ENCODE assay signal across 20 cellular contexts in the genomic region with DNA sequence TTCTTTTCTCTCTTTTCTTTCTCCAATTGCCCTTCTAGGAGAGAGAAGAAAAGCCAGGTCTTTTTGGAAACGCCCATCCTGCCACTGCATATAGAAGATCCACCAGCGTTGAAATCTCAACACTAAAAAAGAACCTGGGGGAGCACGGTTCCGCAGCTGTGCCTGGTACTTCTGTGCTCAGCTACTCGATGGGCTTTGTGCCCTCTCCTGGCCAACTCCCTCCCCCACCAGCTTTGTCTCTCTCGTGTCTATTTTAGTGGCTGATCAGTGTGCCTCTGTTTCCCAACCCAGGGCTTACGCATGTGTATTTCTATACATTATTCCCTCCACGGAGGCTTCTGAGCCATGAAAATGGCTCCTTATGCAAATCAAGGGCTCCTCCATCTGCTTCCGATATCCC.
DNase-seq lines count a peak whose midpoint lies in the region; ATAC-seq and TF ChIP-seq lines count a peak whose summit lies in the region.
"Had no signal": no experiment of that assay in that cellular context is flagged by ENCODE, and none has a peak within 500 bp of the region (broad histone marks: within the 10 kb centered on the region; RNA-seq: fewer than 3 reads in every experiment).

No MANE protein-coding gene starts in this region.

- H3K23ac ChIP-seq in neuronal stem cell (ENCODE audit: low read depth, low read length, poor library complexity), result no peak overlapping the region

- H2AFZ ChIP-seq in neuronal stem cell (ENCODE audit: low read length), result no peak overlapping the region

- H3K4ac ChIP-seq in neuronal stem cell (ENCODE audit: low read length), result no peak overlapping the region

- H3K36me3 ChIP-seq in right atrium auricular region, result no peaks in the 10 kb centered on the region
- H3K36me3 ChIP-seq in neuronal stem cell (replicated peaks in 1 of 2; ENCODE audit: control insufficient read depth in 2 of 2, insufficient read depth in 2 of 2, low read length in 2 of 2), result no peaks in the 10 kb centered on the region
- H3K36me3 ChIP-seq: BLaER1 treated with 17β-estradiol and CSF1 and Interleukin-3, amounts not matched to agents 10 nM and 100 nM had no signal

- H3K27me3 ChIP-seq in right atrium auricular region (no peaks in the 10 kb centered on the region), neuronal stem cell (ENCODE audit: control insufficient read depth in 3 of 3, insufficient read depth in 3 of 3, low read depth in 1 of 3, low read length in 3 of 3) (peaks cover 0 to 55% (median 0%) of the 10 kb centered on the region in 3 experiments)

- no peak overlapping the region for H2BK5ac ChIP-seq in neuronal stem cell (ENCODE audit: low read length)

- H2BK15ac ChIP-seq in neuronal stem cell (ENCODE audit: low read length), result no peak overlapping the region

- H3K4me2 ChIP-seq in neuronal stem cell (ENCODE audit: insufficient read depth, low read length, poor library complexity, severe bottlenecking), result no peak overlapping the region
- H3K4me2 ChIP-seq: A549; BLaER1 treated with 17β-estradiol and CSF1 and Interleukin-3, amounts not matched to agents 10 nM and 100 nM had no signal

- ATAC-seq in Right ventricle myocardium inferior (no peak), GM19452 (IDR thresholded peaks at IDR 0.05; ENCODE audit: unreplicated experiment) (no peak)
- ATAC-seq: A549; CD8-positive, alpha-beta T cell had no signal

- H3K4me3 ChIP-seq in right atrium auricular region (no peak overlapping the region), neuronal stem cell (ENCODE audit: low read length in 2 of 2) (no peak overlapping the region)
- H3K4me3 ChIP-seq: A549; BLaER1 treated with 17β-estradiol and CSF1 and Interleukin-3, amounts not matched to agents 10 nM and 100 nM had no signal

- H3K9me3 ChIP-seq in right atrium auricular region (no peaks in the 10 kb centered on the region), neuronal stem cell (replicated peaks in 1 of 2; ENCODE audit: control insufficient read depth in 2 of 2, insufficient read depth in 1 of 2, low read depth in 1 of 2, low read length in 2 of 2) (no peaks in the 10 kb centered on the region)
- H3K9me3 ChIP-seq: A549, Caco-2 had no signal

- intact Hi-C loops in Right ventricle myocardium inferior (cut with DNase I), result no loop called here

- H2BK12ac ChIP-seq in neuronal stem cell (ENCODE audit: low read length), result no peak overlapping the region

- H3K14ac ChIP-seq in neuronal stem cell (ENCODE audit: low read length), result no peak overlapping the region

- no peak overlapping the region for H2BK120ac ChIP-seq in neuronal stem cell (ENCODE audit: low read depth, low read length)

- H3K18ac ChIP-seq in neuronal stem cell (ENCODE audit: low read length), result no peak overlapping the region

- no peak overlapping the region for H3K27ac ChIP-seq in right atrium auricular region
- no peak overlapping the region for H3K27ac ChIP-seq in neuronal stem cell (replicated peaks; ENCODE audit: low read length)
- H3K27ac ChIP-seq: 22Rv1; A549; BLaER1 treated with 17β-estradiol and CSF1 and Interleukin-3, amounts not matched to agents 10 nM and 100 nM; C4-2B had no signal

- TF ChIP-seq CTCF in right atrium auricular region (IDR thresholded peaks at IDR 0.05), result no peak
- no peak for TF ChIP-seq CTCF in GM20000 (IDR thresholded peaks at IDR 0.05; ENCODE audit: extremely low read depth, missing control alignments)

- no peaks in the 10 kb centered on the region for H3K79me1 ChIP-seq in neuronal stem cell (ENCODE audit: low read depth, low read length)

- H2AK5ac ChIP-seq in neuronal stem cell (ENCODE audit: low read depth, low read length), result peak overlapping the region; percentile 29

- H4K8ac ChIP-seq in neuronal stem cell (ENCODE audit: low read depth, low read length), result no peak overlapping the region

- no peak overlapping the region for H3K9ac ChIP-seq in neuronal stem cell (ENCODE audit: low read depth, low read length, poor library complexity)
- H3K9ac ChIP-seq: BLaER1 treated with 17β-estradiol and CSF1 and Interleukin-3, amounts not matched to agents 10 nM and 100 nM had no signal

- no peak overlapping the region for H4K91ac ChIP-seq in neuronal stem cell (ENCODE audit: low read depth, low read length, poor library complexity)

- no CpG with 5 or more reads among the region's 9 CpGs for WGBS in neuronal stem cell (ENCODE audit: extremely low coverage in 2 of 2, insufficient read length in 2 of 2, insufficient replicate concordance in 1 of 2), 2 donors

- DNase-seq in Right ventricle myocardium inferior (ENCODE audit: missing footprints) (peak; percentile 2), right atrium auricular region (ENCODE audit: low spot score) (no peak), NCI-H345 treated with DMSO at 0.1 percent for 48 hours (lab: John Stamatoyannopoulos, UW; ENCODE audit: unreplicated experiment) (peak; percentile 78), neuronal stem cell (ENCODE audit: low spot score) (no peak), GM20000 (ENCODE audit: low spot score) (no peak), DMS53 treated with DMSO at 0.1 percent for 48 hours (lab: John Stamatoyannopoulos, UW; ENCODE audit: unreplicated experiment) (no peak)
- DNase-seq: AML-193; Caco-2; Calu3; CD4-positive, alpha-beta T cell; CD8-positive, alpha-beta T cell; DMS79; DND-41; EL; GF-D8 had no signal

- H3K4me1 ChIP-seq in right atrium auricular region, result no peaks in the 10 kb centered on the region
- H3K4me1 ChIP-seq in neuronal stem cell (ENCODE audit: control insufficient read depth in 2 of 2, insufficient read depth in 1 of 2, low read depth in 1 of 2, low read length in 2 of 2), result peaks cover 0 to 16% of the 10 kb centered on the region in 2 donors

Comparison
In these comparisons a context has a peak if more than half of its experiments do, and no peak if none do; other contexts are left out.
1. DNase-seq: peak in Right ventricle myocardium inferior (single experiment) and NCI-H345 treated with DMSO at 0.1 percent for 48 hours (single experiment); none in right atrium auricular region (single experiment), neuronal stem cell (single experiment), GM20000 (single experiment) and DMS53 treated with DMSO at 0.1 percent for 48 hours (single experiment).